Comparison of ENCODE assay signal across 35 cellular contexts in the genomic region with DNA sequence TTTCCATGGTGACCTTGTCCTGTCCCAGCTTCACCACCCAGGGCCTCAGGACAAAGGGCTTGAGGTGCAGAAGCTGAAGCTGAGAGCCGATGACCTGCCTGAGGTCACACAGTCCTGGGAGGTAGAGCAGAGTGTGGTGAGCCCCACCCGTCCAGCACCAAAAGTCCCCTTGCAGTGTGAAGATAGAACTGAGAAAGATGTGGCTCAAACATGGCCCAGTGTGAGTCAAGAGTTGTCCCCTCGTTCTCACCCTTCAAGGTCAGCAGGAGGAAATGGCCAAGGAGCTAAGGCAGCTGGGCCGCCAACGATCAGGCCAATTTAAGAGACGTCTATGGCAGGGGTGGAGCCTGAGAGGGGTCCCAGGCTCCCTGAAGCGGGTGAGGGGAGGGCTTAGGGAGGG.
"Had no signal": no experiment of that assay in that cellular context is flagged by ENCODE, and none has a peak within 500 bp of the region (broad histone marks: within the 10 kb centered on the region; RNA-seq: fewer than 3 reads in every experiment).

No MANE protein-coding gene starts in this region.

- H3K4me3 ChIP-seq: MG63 had no signal

- DNase-seq: Kasumi-1, MG63, MM.1S, MV-4-11, NCI-H1048, NCI-H1092, NCI-H1092 treated with DMSO at 0.1 percent for 48 hours, NCI-H1105, NCI-H1105 treated with DMSO at 0.1 percent for 48 hours, NCI-H1417, NCI-H1417 treated with DMSO at 0.1 percent for 48 hours, NCI-H1436 treated with DMSO at 0.1 percent for 48 hours, NCI-H146, NCI-H1694, NCI-H1694 treated with DMSO at 0.1 percent for 48 hours, NCI-H187, NCI-H187 treated with DMSO at 0.1 percent for 48 hours, NCI-H1930, NCI-H2029, NCI-H2029 treated with DMSO at 0.1 percent for 48 hours, NCI-H2081, NCI-H2081 treated with DMSO at 0.1 percent for 48 hours, NCI-H2107, NCI-H2171, NCI-H2171 treated with DMSO at 0.1 percent for 48 hours, NCI-H2227 treated with DMSO at 0.1 percent for 48 hours, NCI-H226, NCI-H345, NCI-H446, NCI-H446 treated with DMSO at 0.1 percent for 48 hours, NCI-H510A, NCI-H510A treated with DMSO at 0.1 percent for 48 hours, NCI-H524, NCI-H524 treated with DMSO at 0.1 percent for 48 hours, NCI-H526 had no signal

- H3K27me3 ChIP-seq: MG63 had no signal

- H3K36me3 ChIP-seq: MG63 had no signal

- H3K9me3 ChIP-seq: MG63 had no signal
